10 cellular contexts compared by ENCODE assay signal in genomic region chr2:241867776-241868420, GRCh38. TPM values are rescaled to one million over a fixed set of nuclear protein-coding genes. Genes with fewer than 3 reads are reported as not detected.
A peak's percentile ranks its signal among the peaks of the same experiment; 100 is the strongest.
DNase-seq lines count a peak whose midpoint lies in the region; ATAC-seq and TF ChIP-seq lines count a peak whose summit lies in the region.
"Had no signal": no experiment of that assay in that cellular context is flagged by ENCODE, and none has a peak within 500 bp of the region (broad histone marks: within the 10 kb centered on the region; RNA-seq: fewer than 3 reads in every experiment).

No MANE protein-coding gene starts in this region.

- H3K36me3 Mint-ChIP-seq in CD4-positive, alpha-beta memory T cell: no peaks in the 10 kb centered on the region

- CTCF ChIA-PET in CD4-positive, alpha-beta memory T cell (lab: Charles Lee; ENCODE audit: partially characterized antibody): interaction anchor here (0.6 to 2.6 kb wide), 10 partner anchors 8 to 226 kb away, joined by 3 to 29 read pairs (median 4); no protein-coding TSS in a partner anchor
- CTCF ChIA-PET in Panc1 (lab: Charles Lee): interaction anchor here (0.6 kb wide), 1 partner anchor 23 kb away, joined by 3 read pairs; no protein-coding TSS in a partner anchor

- H3K4me1 Mint-ChIP-seq in CD4-positive, alpha-beta memory T cell: peaks cover 45 to 67% (median 56%) of the 10 kb centered on the region in 4 donors

- peak overlapping the region; percentile 40 for H3K27ac ChIP-seq in CD4-positive, alpha-beta memory T cell (ENCODE audit: low read depth, low read length)
- H3K27ac ChIP-seq in Panc1 (ENCODE audit: low read length): no peak overlapping the region
- no peak overlapping the region for H3K27ac ChIP-seq in psoas muscle

- H3K4me1 ChIP-seq in CD4-positive, alpha-beta memory T cell (ENCODE audit: insufficient read depth, low read length): peaks cover 80% of the 10 kb centered on the region
- H3K4me1 ChIP-seq in Panc1 (ENCODE audit: control insufficient read depth, insufficient read depth, low read length) (peaks cover 9% of the 10 kb centered on the region; the same call in 1 of the 2 replicates), psoas muscle (no peaks in the 10 kb centered on the region)

- POLR2A ChIA-PET in CD4-positive, alpha-beta memory T cell (lab: Charles Lee; ENCODE audit: partially characterized antibody): interaction anchor here (0.6 to 3.1 kb wide), 15 partner anchors 9 to 169 kb away, joined by 3 to 31 read pairs (median 5); partner anchors contain the start of genes D2HGDH, ING5 and PDCD1
- POLR2A ChIA-PET in Panc1 (lab: Charles Lee): no interaction called here

- H3K9me3 ChIP-seq in CD4-positive, alpha-beta memory T cell (ENCODE audit: control insufficient read depth in 1 of 2, low read length in 2 of 2): no peaks in the 10 kb centered on the region
- H3K9me3 ChIP-seq in Panc1 (ENCODE audit: control insufficient read depth, insufficient read depth, low read depth, low read length) (no peaks in the 10 kb centered on the region), psoas muscle (no peaks in the 10 kb centered on the region)

- peak overlapping the region; percentile 4 to 95 (median 76) for H3K27ac Mint-ChIP-seq in CD4-positive, alpha-beta memory T cell
- H3K27ac Mint-ChIP-seq: HFFc6 had no signal

- peak; percentile 45 to 79 (median 51) for DNase-seq in CD4-positive, alpha-beta memory T cell
- DNase-seq in Panc1 (ENCODE audit: low read depth, low spot score): no peak
- peak; percentile 75 for DNase-seq in activated gamma-delta T cell treated with Interleukin-2 at 50 U/mL for 16 hours
- DNase-seq in psoas muscle: peak; percentile 18 to 51
- DNase-seq in EL: no peak
- no peak for DNase-seq in HuH-7 (ENCODE audit: low spot score)
- DNase-seq: HFFc6, NCI-H446 treated with DMSO at 0.1 percent for 48 hours had no signal

- BruUV-seq in Panc1 (replicated peaks; lab: Mats Ljungman, UMichigan): no TSS peak

- peak overlapping the region in 7 of 8 donors; percentile 15 to 85 (median 51) for H3K4me3 Mint-ChIP-seq in CD4-positive, alpha-beta memory T cell
- H3K4me3 Mint-ChIP-seq: HFFc6 had no signal

- TF ChIP-seq CTCF in Panc1 (IDR thresholded peaks at IDR 0.05) (no peak), psoas muscle (IDR thresholded peaks at IDR 0.05) (no peak)

- no peaks in the 10 kb centered on the region for H3K27me3 ChIP-seq in CD4-positive, alpha-beta memory T cell (ENCODE audit: insufficient read depth, low read length)
- H3K27me3 ChIP-seq in Panc1 (ENCODE audit: control insufficient read depth, insufficient read depth, low read length) (no peaks in the 10 kb centered on the region), psoas muscle (ENCODE audit: insufficient read depth in 3 of 3, low read length in 2 of 3) (peaks cover 0 to 48% (median 28%) of the 10 kb centered on the region in 3 donors)

- H3K36me3 ChIP-seq in CD4-positive, alpha-beta memory T cell (ENCODE audit: insufficient read depth, low read length): no peaks in the 10 kb centered on the region
- H3K36me3 ChIP-seq in Panc1 (ENCODE audit: control insufficient read depth, insufficient read depth, low read length): no peaks in the 10 kb centered on the region
- H3K36me3 ChIP-seq in psoas muscle (ENCODE audit: insufficient read depth in 1 of 2, low read depth in 1 of 2): no peaks in the 10 kb centered on the region

- peak; percentile 15; the same call in 1 of the 2 replicates for ATAC-seq in Panc1
- no peak for ATAC-seq in psoas muscle
- ATAC-seq in GM18511 (IDR thresholded peaks at IDR 0.05; ENCODE audit: unreplicated experiment): no peak
- no peak for ATAC-seq in HG03139 (IDR thresholded peaks at IDR 0.05; ENCODE audit: unreplicated experiment)

- peaks cover 0 to 3% (median 0%) of the 10 kb centered on the region in 8 donors for H3K9me3 Mint-ChIP-seq in CD4-positive, alpha-beta memory T cell

- 49 to 55% (median 54%) methylated on average over 19 of the region's 19 CpGs for WGBS in psoas muscle, 3 donors

- in situ Hi-C loops in Panc1 (cut with HindIII; ENCODE audit: low pct_unique_long_range_greater_than_20kb, low sequenced_read_pairs): no loop called here

- H3K4me3 ChIP-seq in CD4-positive, alpha-beta memory T cell (ENCODE audit: low read length in 2 of 2): peak overlapping the region in 1 of 2 donors; percentile 13
- H3K4me3 ChIP-seq in Panc1 (ENCODE audit: low read depth in 2 of 2, low read length in 2 of 2) (no peak overlapping the region), psoas muscle (no peak overlapping the region)

- intact Hi-C loops in CD4-positive, alpha-beta memory T cell (cut with micrococcal nuclease): no loop called here
- intact Hi-C loops in Panc1 (cut with micrococcal nuclease; ENCODE audit: unreplicated experiment): no loop called here
- intact Hi-C loops in psoas muscle (cut with DNase I): no loop called here

- H3K27me3 Mint-ChIP-seq in CD4-positive, alpha-beta memory T cell: peaks cover 0 to 5% of the 10 kb centered on the region in 2 donors

RNA-seq across cellular contexts. Expression of gene RTP5, which starts 1.6 kb away (rescaled TPM):
- under 1 TPM in 1 of 2 experiments, not detected in 1; 0.28 TPM for total RNA-seq in CD4-positive, alpha-beta memory T cell
- polyA plus RNA-seq in CD4-positive, alpha-beta memory T cell: not detected
- total RNA-seq in Panc1 (2021; ENCODE audit: unreplicated experiment) (not detected), psoas muscle (not detected)
- polyA plus RNA-seq in Panc1 (2012; ENCODE audit: insufficient read length): not detected
- polyA plus RNA-seq in psoas muscle: under 1 TPM in 1 of 3 donors, not detected in 2; 0.01 TPM
- total RNA-seq: HFFc6 had no signal

RNA-seq across cellular contexts. Expression of gene PDCD1, which starts 9.2 kb away (rescaled TPM):
- total RNA-seq in CD4-positive, alpha-beta memory T cell: 1 to 10 TPM; 5.9 to 6.2 TPM
- 10 to 100 TPM in 1 of 2 donors, 1 to 10 TPM in 1; 5.2 to 12.4 TPM for polyA plus RNA-seq in CD4-positive, alpha-beta memory T cell
- total RNA-seq in Panc1 (2021; ENCODE audit: unreplicated experiment) (0.15 TPM), psoas muscle (under 1 TPM in 2 of 4 donors, not detected in 2; 0.20 to 0.30 TPM)
- 0.29 TPM for polyA plus RNA-seq in Panc1 (2012; ENCODE audit: insufficient read length)
- under 1 TPM; 0.03 to 0.06 (median 0.05) TPM for polyA plus RNA-seq in psoas muscle
- total RNA-seq: HFFc6 had no signal

RNA-seq across cellular contexts. Expression of gene NEU4, which starts 58.9 kb away (rescaled TPM):
- total RNA-seq in CD4-positive, alpha-beta memory T cell: under 1 TPM in 1 of 2 experiments, not detected in 1; 0.14 TPM
- 1 to 10 TPM in 1 of 2 donors, not detected in 1; 1.3 TPM for polyA plus RNA-seq in CD4-positive, alpha-beta memory T cell
- total RNA-seq in Panc1 (2021; ENCODE audit: unreplicated experiment) (10.0 TPM), psoas muscle (10 to 100 TPM in 2 of 4 donors, 1 to 10 TPM in 1, under 1 TPM in 1; 0.44 to 18.0 (median 9.1) TPM)
- 18.8 TPM for polyA plus RNA-seq in Panc1 (2012; ENCODE audit: insufficient read length)
- 10 to 100 TPM in 1 of 3 donors, 1 to 10 TPM in 1, under 1 TPM in 1; 0.73 to 54.6 (median 3.4) TPM for polyA plus RNA-seq in psoas muscle

Comparison
In these comparisons a context has a peak if more than half of its experiments do, and no peak if none do; other contexts are left out.
1. DNase-seq: peak in CD4-positive, alpha-beta memory T cell (5 of 5), activated gamma-delta T cell treated with Interleukin-2 at 50 U/mL for 16 hours (single experiment) and psoas muscle (2 of 2); none in Panc1 (single experiment), EL (single experiment) and HuH-7 (single experiment).